Comparison of ENCODE assay signal across 16 cellular contexts in genomic region chr2:222653280-222653679, GRCh38. TPM values are rescaled to one million over a fixed set of nuclear protein-coding genes. Genes with fewer than 3 reads are reported as not detected.
A peak's percentile ranks its signal among the peaks of the same experiment; 100 is the strongest.
DNase-seq lines count a peak whose midpoint lies in the region; ATAC-seq and TF ChIP-seq lines count a peak whose summit lies in the region.
"Had no signal": no experiment of that assay in that cellular context is flagged by ENCODE, and none has a peak within 500 bp of the region (broad histone marks: within the 10 kb centered on the region; RNA-seq: fewer than 3 reads in every experiment).

No MANE protein-coding gene starts in this region.

- no peak for DNase-seq in activated CD4-positive, alpha-beta T cell treated with anti-CD3 and anti-CD28 coated beads, Interleukin-2, amount 10 ng/mL, durations not matched to agents 24 days and 14 days
- no peak for DNase-seq in activated CD4-positive, alpha-beta T cell treated with anti-CD3 and anti-CD28 coated beads, Interleukin-2, amount 50 U/mL, for 4 hours
- DNase-seq in Karpas-422: no peak
- no peak for DNase-seq in activated T-helper 2 cell treated with anti-CD3 and anti-CD28 coated beads, Interferon-gamma antibody, Interleukin-2, Interleukin-4, amounts not matched to agents 10 μg/mL and 5 μg/mL and 100 μg/mL, durations not matched to agents 14 hours and 24 hours and 36 hours (ENCODE audit: low spot score)
- DNase-seq in naive thymus-derived CD8-positive, alpha-beta T cell: no peak
- DNase-seq in HEK293T (ENCODE audit: extremely low spot score): no peak
- DNase-seq: DMS 273 treated with DMSO at 0.1 percent for 48 hours, left ventricle myocardium superior, MV-4-11, NCI-H345 had no signal

- no peaks in the 10 kb centered on the region for H3K27me3 Mint-ChIP-seq in activated CD4-positive, alpha-beta T cell treated with anti-CD3 and anti-CD28 coated beads, Interleukin-2, amount 10 ng/mL, durations not matched to agents 24 days and 14 days
- H3K27me3 Mint-ChIP-seq in activated T-helper 2 cell treated with anti-CD3 and anti-CD28 coated beads, Interferon-gamma antibody, Interleukin-2, Interleukin-4, amounts not matched to agents 10 μg/mL and 5 μg/mL and 100 μg/mL, durations not matched to agents 14 hours and 24 hours and 36 hours (ENCODE audit: low read depth): no peaks in the 10 kb centered on the region
- no peaks in the 10 kb centered on the region for H3K27me3 Mint-ChIP-seq in naive thymus-derived CD8-positive, alpha-beta T cell

- no peaks in the 10 kb centered on the region for H3K9me3 ChIP-seq in Karpas-422 (ENCODE audit: low read length)

- intact Hi-C loops in activated CD4-positive, alpha-beta T cell treated with anti-CD3 and anti-CD28 coated beads, Interleukin-2, amount 10 ng/mL, durations not matched to agents 24 days and 14 days (cut with micrococcal nuclease): no loop called here
- intact Hi-C loops in activated T-helper 2 cell treated with anti-CD3 and anti-CD28 coated beads, Interferon-gamma antibody, Interleukin-2, Interleukin-4, amounts not matched to agents 10 μg/mL and 5 μg/mL and 100 μg/mL, durations not matched to agents 14 hours and 24 hours and 36 hours (cut with micrococcal nuclease): loop anchor here (10.0 kb wide), 2 partner anchors 228 to 1302 kb away; partner anchors contain the start of genes MRPL44 and SGPP2

- H3K27me3 ChIP-seq in Karpas-422 (ENCODE audit: low read length): no peaks in the 10 kb centered on the region
- H3K27me3 ChIP-seq: hepatocyte had no signal

- H4K20me1 ChIP-seq in Karpas-422 (ENCODE audit: insufficient read depth, low read depth, low read length): peaks cover 10% of the 10 kb centered on the region; the same call in 1 of the 2 replicates

- no peaks in the 10 kb centered on the region for H3K9me2 ChIP-seq in Karpas-422 (replicated peaks; ENCODE audit: insufficient read depth, low read length)

- POLR2A ChIA-PET in naive thymus-derived CD8-positive, alpha-beta T cell (lab: Charles Lee): no interaction called here
- POLR2A ChIA-PET in HEK293T (lab: Yijun Ruan, JAX): interaction anchor here (0.9 kb wide), 1 partner anchor 8 kb away, joined by 3 read pairs; no protein-coding TSS in a partner anchor

- ATAC-seq in naive thymus-derived CD8-positive, alpha-beta T cell: no peak
- ATAC-seq in GM19452 (IDR thresholded peaks at IDR 0.05; ENCODE audit: unreplicated experiment) (no peak), GM18858 (IDR thresholded peaks at IDR 0.05; ENCODE audit: unreplicated experiment) (no peak)
- ATAC-seq: left ventricle myocardium superior had no signal

- peak overlapping the region; percentile 69 for H3K27ac Mint-ChIP-seq in activated CD4-positive, alpha-beta T cell treated with anti-CD3 and anti-CD28 coated beads, Interleukin-2, amount 10 ng/mL, durations not matched to agents 24 days and 14 days
- H3K27ac Mint-ChIP-seq in activated T-helper 2 cell treated with anti-CD3 and anti-CD28 coated beads, Interferon-gamma antibody, Interleukin-2, Interleukin-4, amounts not matched to agents 10 μg/mL and 5 μg/mL and 100 μg/mL, durations not matched to agents 14 hours and 24 hours and 36 hours: peak overlapping the region; percentile 83
- H3K27ac Mint-ChIP-seq in naive thymus-derived CD8-positive, alpha-beta T cell: peak overlapping the region in 6 of 10 donors; percentile 18 to 70 (median 55)

- H3K27ac ChIP-seq in Karpas-422 (ENCODE audit: low read length): no peak overlapping the region
- H3K27ac ChIP-seq: hepatocyte, HL-60 had no signal

- peaks cover 30% of the 10 kb centered on the region for H3K36me3 Mint-ChIP-seq in activated CD4-positive, alpha-beta T cell treated with anti-CD3 and anti-CD28 coated beads, Interleukin-2, amount 10 ng/mL, durations not matched to agents 24 days and 14 days (ENCODE audit: low read depth)
- peaks cover 33% of the 10 kb centered on the region for H3K36me3 Mint-ChIP-seq in activated T-helper 2 cell treated with anti-CD3 and anti-CD28 coated beads, Interferon-gamma antibody, Interleukin-2, Interleukin-4, amounts not matched to agents 10 μg/mL and 5 μg/mL and 100 μg/mL, durations not matched to agents 14 hours and 24 hours and 36 hours (ENCODE audit: low read depth)
- H3K36me3 Mint-ChIP-seq in naive thymus-derived CD8-positive, alpha-beta T cell: peaks cover 0 to 19% (median 3%) of the 10 kb centered on the region in 3 donors

- peak overlapping the region; percentile 98 for H3K9ac ChIP-seq in Karpas-422 (ENCODE audit: low read length)

- H3K79me2 ChIP-seq in Karpas-422 (ENCODE audit: low read length): peaks cover 83% of the 10 kb centered on the region

- peak overlapping the region; percentile 100 for H3K4me3 Mint-ChIP-seq in activated CD4-positive, alpha-beta T cell treated with anti-CD3 and anti-CD28 coated beads, Interleukin-2, amount 10 ng/mL, durations not matched to agents 24 days and 14 days
- peak overlapping the region; percentile 80 for H3K4me3 Mint-ChIP-seq in activated T-helper 2 cell treated with anti-CD3 and anti-CD28 coated beads, Interferon-gamma antibody, Interleukin-2, Interleukin-4, amounts not matched to agents 10 μg/mL and 5 μg/mL and 100 μg/mL, durations not matched to agents 14 hours and 24 hours and 36 hours (ENCODE audit: low read depth)
- H3K4me3 Mint-ChIP-seq in naive thymus-derived CD8-positive, alpha-beta T cell: peak overlapping the region; percentile 8 to 98 (median 50)

- H3K4me3 ChIP-seq in Karpas-422 (ENCODE audit: low read length): peak overlapping the region; percentile 94; the same call in 1 of the 2 replicates
- H3K4me3 ChIP-seq: hepatocyte had no signal

- peak overlapping the region; percentile 97 for H3K4me2 ChIP-seq in Karpas-422 (ENCODE audit: low read depth, low read length, poor library complexity, severe bottlenecking)
- H3K4me2 ChIP-seq: hepatocyte had no signal

- peaks cover 40% of the 10 kb centered on the region for H3K4me1 ChIP-seq in Karpas-422 (ENCODE audit: low read length)

- no peak overlapping the region for H2AFZ ChIP-seq in Karpas-422 (ENCODE audit: low read length)
- H2AFZ ChIP-seq: hepatocyte had no signal

- peaks cover 41% of the 10 kb centered on the region for H3K4me1 Mint-ChIP-seq in activated CD4-positive, alpha-beta T cell treated with anti-CD3 and anti-CD28 coated beads, Interleukin-2, amount 10 ng/mL, durations not matched to agents 24 days and 14 days
- peaks cover 49% of the 10 kb centered on the region for H3K4me1 Mint-ChIP-seq in activated T-helper 2 cell treated with anti-CD3 and anti-CD28 coated beads, Interferon-gamma antibody, Interleukin-2, Interleukin-4, amounts not matched to agents 10 μg/mL and 5 μg/mL and 100 μg/mL, durations not matched to agents 14 hours and 24 hours and 36 hours (ENCODE audit: low read depth)
- H3K4me1 Mint-ChIP-seq in naive thymus-derived CD8-positive, alpha-beta T cell: peaks cover 31 to 74% (median 59%) of the 10 kb centered on the region in 4 donors

- H3K9me3 Mint-ChIP-seq in activated CD4-positive, alpha-beta T cell treated with anti-CD3 and anti-CD28 coated beads, Interleukin-2, amount 10 ng/mL, durations not matched to agents 24 days and 14 days: no peaks in the 10 kb centered on the region
- no peaks in the 10 kb centered on the region for H3K9me3 Mint-ChIP-seq in activated T-helper 2 cell treated with anti-CD3 and anti-CD28 coated beads, Interferon-gamma antibody, Interleukin-2, Interleukin-4, amounts not matched to agents 10 μg/mL and 5 μg/mL and 100 μg/mL, durations not matched to agents 14 hours and 24 hours and 36 hours
- H3K9me3 Mint-ChIP-seq in naive thymus-derived CD8-positive, alpha-beta T cell: no peaks in the 10 kb centered on the region

- H3K36me3 ChIP-seq in Karpas-422 (ENCODE audit: insufficient read depth, low read length): peaks cover 6% of the 10 kb centered on the region; the same call in 1 of the 2 replicates

- CTCF ChIA-PET in HEK293T (lab: Yijun Ruan, JAX): no interaction called here

TF ChIP-seq in HEK293T, 16 proteins besides CTCF, POLR2A, EP300 and RAD21 (continues in another document):
- TF ChIP-seq ARNT (IDR thresholded peaks at IDR 0.05): no peak
- TF ChIP-seq HDGF (IDR thresholded peaks at IDR 0.05; ENCODE audit: borderline replicate concordance): no peak
- TF ChIP-seq LEF1 (IDR thresholded peaks at IDR 0.05; ENCODE audit: borderline replicate concordance): no peak
- no peak for TF ChIP-seq BHLHE40 (IDR thresholded peaks at IDR 0.05; ENCODE audit: borderline replicate concordance)
- TF ChIP-seq FOXM1 (IDR thresholded peaks at IDR 0.05; ENCODE audit: borderline replicate concordance): no peak
- no peak for TF ChIP-seq FOXA1 (IDR thresholded peaks at IDR 0.05)
- TF ChIP-seq L3MBTL2 (conservative IDR thresholded peaks at IDR 0.05): no peak
- no peak for TF ChIP-seq ZNF384 (IDR thresholded peaks at IDR 0.05)
- TF ChIP-seq CTBP1 (IDR thresholded peaks at IDR 0.05; ENCODE audit: borderline replicate concordance): no peak
- TF ChIP-seq ELF4 (IDR thresholded peaks at IDR 0.05): no peak
- TF ChIP-seq SP1 (IDR thresholded peaks at IDR 0.05): no peak
- no peak for TF ChIP-seq SUZ12 (IDR thresholded peaks at IDR 0.05)
- TF ChIP-seq FOXK2 (IDR thresholded peaks at IDR 0.05): no peak
- no peak for TF ChIP-seq NFRKB (IDR thresholded peaks at IDR 0.05)

RNA-seq across cellular contexts. Expression of gene FARSB, which starts 2.6 kb away (rescaled TPM):
- 57.4 and 58.5 TPM in 2 replicates for total RNA-seq in activated CD4-positive, alpha-beta T cell treated with anti-CD3 and anti-CD28 coated beads, Interleukin-2, amount 10 ng/mL, durations not matched to agents 24 days and 14 days
- 17.9 and 36.7 TPM in 2 replicates for total RNA-seq in Karpas-422 (2014; rRNA removed; shearing (Covaris generic); ENCODE audit: low replicate concordance)
- total RNA-seq in activated T-helper 2 cell treated with anti-CD3 and anti-CD28 coated beads, Interferon-gamma antibody, Interleukin-2, Interleukin-4, amounts not matched to agents 10 μg/mL and 5 μg/mL and 100 μg/mL, durations not matched to agents 14 hours and 24 hours and 36 hours: 47.7 and 49.8 TPM in 2 replicates
- total RNA-seq in naive thymus-derived CD8-positive, alpha-beta T cell: 10 to 100 TPM; 15.8 to 16.1 TPM
- 10 to 100 TPM; 28.2 to 34.2 (median 33.8) TPM for polyA plus RNA-seq in naive thymus-derived CD8-positive, alpha-beta T cell

RNA-seq across cellular contexts. Expression of gene MOGAT1, which starts 18.2 kb away (rescaled TPM):
- total RNA-seq in activated CD4-positive, alpha-beta T cell treated with anti-CD3 and anti-CD28 coated beads, Interleukin-2, amount 10 ng/mL, durations not matched to agents 24 days and 14 days: not detected in 2 replicates
- total RNA-seq in Karpas-422 (2014; rRNA removed; shearing (Covaris generic); ENCODE audit: low replicate concordance): not detected in 2 replicates
- total RNA-seq in activated T-helper 2 cell treated with anti-CD3 and anti-CD28 coated beads, Interferon-gamma antibody, Interleukin-2, Interleukin-4, amounts not matched to agents 10 μg/mL and 5 μg/mL and 100 μg/mL, durations not matched to agents 14 hours and 24 hours and 36 hours: 0.18 TPM in 1 of 2 replicates, not detected in the other
- not detected for total RNA-seq in naive thymus-derived CD8-positive, alpha-beta T cell
- not detected for polyA plus RNA-seq in naive thymus-derived CD8-positive, alpha-beta T cell
- total RNA-seq: hepatocyte, osteocyte, ureter had no signal
- polyA plus RNA-seq: hepatocyte had no signal
